ENCODE assay signal across 15 cellular contexts in the genomic region with DNA sequence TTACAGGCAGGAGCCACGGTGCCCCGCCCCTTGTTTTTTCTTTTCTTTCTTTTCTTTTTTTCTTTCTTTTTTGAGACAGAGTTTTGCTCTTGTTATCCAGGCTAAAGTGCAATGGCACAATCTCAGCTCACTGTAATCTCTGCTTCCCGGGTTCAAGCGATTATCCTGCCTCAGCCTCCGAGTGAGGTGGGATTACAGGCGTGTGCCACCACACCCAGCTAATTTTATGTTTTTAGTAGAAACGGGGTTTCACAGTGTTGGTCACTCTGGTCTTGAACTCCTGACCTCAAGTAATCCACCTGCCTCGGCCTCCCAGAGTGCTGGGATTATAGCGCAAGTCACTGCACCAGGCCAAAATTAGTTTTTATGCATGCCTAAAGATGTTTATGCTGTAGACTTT. TPM values are rescaled to one million over a fixed set of nuclear protein-coding genes. Genes with fewer than 3 reads are reported as not detected.
DNase-seq lines count a peak whose midpoint lies in the region; ATAC-seq and TF ChIP-seq lines count a peak whose summit lies in the region.
"Had no signal": no experiment of that assay in that cellular context is flagged by ENCODE, and none has a peak within 500 bp of the region (broad histone marks: within the 10 kb centered on the region; RNA-seq: fewer than 3 reads in every experiment).

No MANE protein-coding gene starts in this region.

- peak overlapping the region in 9 of 10 experiments; percentile 74 to 87 (median 82); a peak in 14 of 20 replicates for H3K4me3 ChIP-seq in BLaER1 treated with 17β-estradiol and CSF1 and Interleukin-3, amounts not matched to agents 10 nM and 100 nM
- H3K4me3 ChIP-seq in HCT116 (replicated peaks in 1 of 2; ENCODE audit: low read depth in 1 of 2, low read length in 2 of 2), result no peak overlapping the region
- H3K4me3 ChIP-seq: testis had no signal

- peak overlapping the region in 3 of 11 experiments; percentile 15 to 94 (median 92); a peak in 2 of 22 replicates for H3K27ac ChIP-seq in BLaER1 treated with 17β-estradiol and CSF1 and Interleukin-3, amounts not matched to agents 10 nM and 100 nM
- peak overlapping the region; percentile 16; the same call in 1 of the 2 replicates for H3K27ac ChIP-seq in HCT116 (ENCODE audit: low read depth, low read length)
- H3K27ac ChIP-seq: testis had no signal

- RAD21 ChIA-PET in HCT116 (lab: Charles Lee; ENCODE audit: low non-redundant PET in 1 of 2, low total read pairs in 2 of 2, uncharacterized antibody in 2 of 2, unreplicated experiment in 2 of 2), result no interaction called here

- H3K9ac ChIP-seq in BLaER1 treated with 17β-estradiol and CSF1 and Interleukin-3, amounts not matched to agents 10 nM and 100 nM, result peak overlapping the region; percentile 6 to 97 (median 95); a peak in 18 of 22 replicates
- H3K9ac ChIP-seq in HCT116 (ENCODE audit: low read length), result no peak overlapping the region

- TF ChIP-seq RAD21 in HCT116 (IDR thresholded peaks at IDR 0.05; ENCODE audit: low read depth), result no peak

- H3K4me1 Mint-ChIP-seq in activated naive CD8-positive, alpha-beta T cell (ENCODE audit: low read depth), result peaks cover 52% of the 10 kb centered on the region
- H3K4me1 Mint-ChIP-seq in naive B cell, result peaks cover 28 to 47% (median 40%) of the 10 kb centered on the region in 3 donors

- peaks cover 24% of the 10 kb centered on the region for H3K36me3 Mint-ChIP-seq in activated naive CD8-positive, alpha-beta T cell
- H3K36me3 Mint-ChIP-seq in naive B cell, result peaks cover 10 to 14% of the 10 kb centered on the region in 2 donors

- H3K27me3 Mint-ChIP-seq in activated naive CD8-positive, alpha-beta T cell, result no peaks in the 10 kb centered on the region
- H3K27me3 Mint-ChIP-seq in naive B cell, result no peaks in the 10 kb centered on the region

- peak overlapping the region; percentile 83 to 98 (median 92) for H3K4me2 ChIP-seq in BLaER1 treated with 17β-estradiol and CSF1 and Interleukin-3, amounts not matched to agents 10 nM and 100 nM
- H3K4me2 ChIP-seq in HCT116 (ENCODE audit: low read length), result peak overlapping the region; percentile 88; the same call in 1 of the 2 replicates

- peak overlapping the region; percentile 36 for H3K27ac Mint-ChIP-seq in activated naive CD8-positive, alpha-beta T cell
- H3K27ac Mint-ChIP-seq in naive B cell, result peak overlapping the region in 5 of 6 donors; percentile 42 to 100 (median 70)

- H3K79me2 ChIP-seq in HCT116 (ENCODE audit: insufficient read depth, low read length), result peaks cover 58% of the 10 kb centered on the region

- no peaks in the 10 kb centered on the region for H3K9me3 Mint-ChIP-seq in activated naive CD8-positive, alpha-beta T cell (ENCODE audit: low read depth)
- H3K9me3 Mint-ChIP-seq in naive B cell, result no peaks in the 10 kb centered on the region

- no peak for TF ChIP-seq CTCF in HCT116 (IDR thresholded peaks at IDR 0.05 in 2 of 3, conservative IDR thresholded peaks at IDR 0.05 in 1 of 3; ENCODE audit: borderline replicate concordance in 1 of 3, insufficient read depth in 1 of 3, low read depth in 2 of 3, low read length in 2 of 3)

- no peak for ATAC-seq in HCT116
- ATAC-seq in naive B cell (ENCODE audit: low read depth in 2 of 2), result no peak
- no peak for ATAC-seq in GM18520 (IDR thresholded peaks at IDR 0.05; ENCODE audit: unreplicated experiment)

- TF ChIP-seq POLR2A in HCT116 (IDR thresholded peaks at IDR 0.05; ENCODE audit: borderline replicate concordance, extremely low read depth, insufficient read depth, insufficient read length), result no peak

- intact Hi-C loops in HCT116 (cut with micrococcal nuclease), result no loop called here

- H3K4me3 Mint-ChIP-seq in activated naive CD8-positive, alpha-beta T cell, result peak overlapping the region; percentile 99
- peak overlapping the region in 6 of 8 donors; percentile 32 to 82 (median 48) for H3K4me3 Mint-ChIP-seq in naive B cell

- peaks cover 62 to 66% (median 65%) of the 10 kb centered on the region in 11 experiments for H3K36me3 ChIP-seq in BLaER1 treated with 17β-estradiol and CSF1 and Interleukin-3, amounts not matched to agents 10 nM and 100 nM
- peaks cover 46 to 60% of the 10 kb centered on the region in 2 experiments; a peak in 3 of 4 replicates for H3K36me3 ChIP-seq in HCT116 (ENCODE audit: control insufficient read depth in 1 of 2, insufficient read depth in 2 of 2, low read length in 2 of 2)

- H3K9me3 ChIP-seq in BLaER1 treated with 17β-estradiol and CSF1 and Interleukin-3, amounts not matched to agents 10 nM and 100 nM (replicated peaks in 1 of 11), result no peaks in the 10 kb centered on the region
- H3K9me3 ChIP-seq in HCT116 (ENCODE audit: control insufficient read depth in 1 of 2, insufficient read depth in 1 of 2, low read depth in 1 of 2, low read length in 2 of 2), result no peaks in the 10 kb centered on the region
- H3K9me3 ChIP-seq: testis had no signal

- no peak overlapping the region for H2AFZ ChIP-seq in HCT116 (ENCODE audit: low read depth, low read length, poor library complexity, severe bottlenecking)

- CTCF ChIA-PET in HCT116 (lab: Charles Lee), result no interaction called here

- peaks cover 57 to 66% (median 64%) of the 10 kb centered on the region in 11 experiments for H4K20me1 ChIP-seq in BLaER1 treated with 17β-estradiol and CSF1 and Interleukin-3, amounts not matched to agents 10 nM and 100 nM
- H4K20me1 ChIP-seq in HCT116 (ENCODE audit: insufficient read depth), result peaks cover 29% of the 10 kb centered on the region; the same call in 1 of the 2 replicates

- peaks cover 37 to 73% (median 60%) of the 10 kb centered on the region in 10 experiments for H3K4me1 ChIP-seq in BLaER1 treated with 17β-estradiol and CSF1 and Interleukin-3, amounts not matched to agents 10 nM and 100 nM
- peaks cover 11 to 29% of the 10 kb centered on the region in 2 experiments; a peak in 3 of 4 replicates for H3K4me1 ChIP-seq in HCT116 (ENCODE audit: control insufficient read depth in 1 of 2, insufficient read depth in 2 of 2, low read length in 2 of 2)

- BruUV-seq in HCT116 (replicated peaks; lab: Mats Ljungman, UMichigan), result no TSS peak

- no peaks in the 10 kb centered on the region for H3K9me2 ChIP-seq in HCT116 (ENCODE audit: insufficient read depth)

- no peaks in the 10 kb centered on the region for H3K27me3 ChIP-seq in BLaER1 treated with 17β-estradiol and CSF1 and Interleukin-3, amounts not matched to agents 10 nM and 100 nM
- H3K27me3 ChIP-seq in HCT116 (ENCODE audit: insufficient read depth, low read length), result no peaks in the 10 kb centered on the region
- H3K27me3 ChIP-seq: testis had no signal

- no peak for DNase-seq in HCT116 (ENCODE audit: low read depth, low spot score)
- no peak for DNase-seq in naive B cell
- DNase-seq in stimulated activated CD4-positive, alpha-beta T cell treated with anti-CD3 and anti-CD28 coated beads, Interleukin-4, amount 100 ng/mL, for 24 hours, result no peak
- no peak for DNase-seq in NCI-H187 (lab: John Stamatoyannopoulos, UW)
- DNase-seq in stimulated activated naive CD4-positive, alpha-beta T cell treated with Interleukin-2 at 50 U/mL for 16 hours (lab: John Stamatoyannopoulos, UW), result no peak
- DNase-seq: activated CD4-positive, CD25-positive, alpha-beta regulatory T cell; DMS53; NCI-H2171 treated with DMSO at 0.1 percent for 48 hours; nucleus accumbens; RPMI8226; stimulated activated CD4-positive, alpha-beta T cell treated with anti-CD3 and anti-CD28 coated beads, Interleukin-2, amount 100 ng/mL, for 24 hours; testis had no signal

- POLR2A ChIA-PET in HCT116 (lab: Charles Lee), result interaction anchor here (0.7 kb wide), 1 partner anchor 234 kb away, joined by 3 read pairs; no protein-coding TSS in a partner anchor

TF ChIP-seq in HCT116, 20 proteins besides CTCF, POLR2A, EP300 and RAD21 (continues in another document):
- TF ChIP-seq POLR2AphosphoS5 (IDR thresholded peaks at IDR 0.05; ENCODE audit: low read depth, low read length) (no peak), EGR1 (IDR thresholded peaks at IDR 0.05; ENCODE audit: low read depth) (no peak), FOSL1 (IDR thresholded peaks at IDR 0.05; ENCODE audit: low read depth) (no peak), ZFX (IDR thresholded peaks at IDR 0.05) (no peak), JUND (IDR thresholded peaks at IDR 0.05) (no peak), EZH2phosphoT487 (IDR thresholded peaks at IDR 0.05; ENCODE audit: borderline replicate concordance) (no peak), SIN3A (IDR thresholded peaks at IDR 0.05; ENCODE audit: low read depth) (no peak), EZH2 (IDR thresholded peaks at IDR 0.05) (no peak), TCF7L2 (IDR thresholded peaks at IDR 0.05; ENCODE audit: borderline replicate concordance, extremely low read depth, insufficient read depth, insufficient read length) (no peak), SRF (IDR thresholded peaks at IDR 0.05; ENCODE audit: low read depth) (no peak), CEBPB (IDR thresholded peaks at IDR 0.05; ENCODE audit: low read depth) (no peak)
- TF ChIP-seq, protein P1, sequence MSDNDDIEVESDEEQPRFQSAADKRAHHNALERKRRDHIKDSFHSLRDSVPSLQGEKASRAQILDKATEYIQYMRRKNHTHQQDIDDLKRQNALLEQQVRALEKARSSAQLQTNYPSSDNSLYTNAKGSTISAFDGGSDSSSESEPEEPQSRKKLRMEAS (IDR thresholded peaks at IDR 0.05), result no peak
- TF ChIP-seq, protein P2, sequence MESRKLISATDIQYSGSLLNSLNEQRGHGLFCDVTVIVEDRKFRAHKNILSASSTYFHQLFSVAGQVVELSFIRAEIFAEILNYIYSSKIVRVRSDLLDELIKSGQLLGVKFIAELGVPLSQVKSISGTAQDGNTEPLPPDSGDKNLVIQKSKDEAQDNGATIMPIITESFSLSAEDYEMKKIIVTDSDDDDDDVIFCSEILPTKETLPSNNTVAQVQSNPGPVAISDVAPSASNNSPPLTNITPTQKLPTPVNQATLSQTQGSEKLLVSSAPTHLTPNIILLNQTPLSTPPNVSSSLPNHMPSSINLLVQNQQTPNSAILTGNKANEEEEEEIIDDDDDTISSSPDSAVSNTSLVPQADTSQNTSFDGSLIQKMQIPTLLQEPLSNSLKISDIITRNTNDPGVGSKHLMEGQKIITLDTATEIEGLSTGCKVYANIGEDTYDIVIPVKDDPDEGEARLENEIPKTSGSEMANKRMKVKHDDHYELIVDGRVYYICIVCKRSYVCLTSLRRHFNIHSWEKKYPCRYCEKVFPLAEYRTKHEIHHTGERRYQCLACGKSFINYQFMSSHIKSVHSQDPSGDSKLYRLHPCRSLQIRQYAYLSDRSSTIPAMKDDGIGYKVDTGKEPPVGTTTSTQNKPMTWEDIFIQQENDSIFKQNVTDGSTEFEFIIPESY (IDR thresholded peaks at IDR 0.05; ENCODE audit: extremely low read depth, insufficient replicate concordance, low read length), result no peak

RNA-seq across cellular contexts. Expression of a gene that starts 2.5 kb away (rescaled TPM):
- 1,465 TPM for total RNA-seq in HCT116 (2021; ENCODE audit: unreplicated experiment)
- polyA plus RNA-seq in HCT116 (2012), result 1,622 and 1,968 TPM in 2 replicates
- 1,000 to 10,000 TPM in 5 of 6 donors, 100 to 1,000 TPM in 1; 928 to 1,990 (median 1,827) TPM for polyA plus RNA-seq in naive B cell (ENCODE audit: low read depth in 6 of 6)

RNA-seq across cellular contexts. Expression of a gene that starts 7.6 kb away (rescaled TPM):
- total RNA-seq in HCT116 (2021; ENCODE audit: unreplicated experiment), result 7.2 TPM
- polyA plus RNA-seq in HCT116 (2012), result 2.9 and 3.5 TPM in 2 replicates
- polyA plus RNA-seq in naive B cell (ENCODE audit: low read depth in 6 of 6), result 1 to 10 TPM in 2 of 6 donors, under 1 TPM in 3, not detected in 1; 0.58 to 2.0 (median 0.97) TPM

Comparison
In these comparisons a context has a peak if more than half of its experiments do, and no peak if none do; other contexts are left out.
1. H3K4me3 ChIP-seq: peak in BLaER1 treated with 17β-estradiol and CSF1 and Interleukin-3, amounts not matched to agents 10 nM and 100 nM (9 of 10); none in HCT116 (0 of 2).